ENCODE assay signal across 20 cellular contexts in genomic region chr21:34806423-34806822, GRCh38.
DNase-seq lines count a peak whose midpoint lies in the region; ATAC-seq, FAIRE-seq and TF ChIP-seq lines count a peak whose summit lies in the region.
"Had no signal": no experiment of that assay in that cellular context is flagged by ENCODE, and none has a peak within 500 bp of the region (broad histone marks: within the 10 kb centered on the region; RNA-seq: fewer than 3 reads in every experiment).

No MANE protein-coding gene starts in this region.

- H3K79me2 ChIP-seq in HepG2 (ENCODE audit: insufficient read depth, low read length) (no peaks in the 10 kb centered on the region), PC-3 (ENCODE audit: low read length) (peaks cover 67% of the 10 kb centered on the region)

- H3K4me1 ChIP-seq in HepG2 (ENCODE audit: insufficient read depth, low read length) (peaks cover 40% of the 10 kb centered on the region), right lobe of liver (peaks cover 0 to 2% (median 0%) of the 10 kb centered on the region in 4 donors), PC-3 (ENCODE audit: insufficient read depth, low read length) (peaks cover 58% of the 10 kb centered on the region), vagina (peaks cover 50% of the 10 kb centered on the region), pancreas (peaks cover 0 to 2% (median 0%) of the 10 kb centered on the region in 3 donors)

- WGBS in HepG2 (ENCODE audit: low lambda C conversion rate) = 97% methylated on average over 3 of the region's 3 CpGs
- 97% methylated on average over 3 of the region's 3 CpGs for WGBS in right lobe of liver (ENCODE audit: insufficient coverage, low coverage, low lambda C conversion rate, missing lambda C conversion rate)
- WGBS in pancreas, 2 donors = 84 to 90% methylated on average over 3 of the region's 3 CpGs

- H2AFZ ChIP-seq in HepG2 (ENCODE audit: low read length) (no peak overlapping the region), PC-3 (ENCODE audit: low read length) (no peak overlapping the region)

- intact Hi-C loops in HepG2 (cut with micrococcal nuclease; ENCODE audit: unreplicated experiment) (no loop called here), right lobe of liver (cut with DNase I) (no loop called here), PC-3 (cut with micrococcal nuclease) (no loop called here), vagina (cut with DNase I) (no loop called here), pancreas (cut with DNase I) (no loop called here)

- H3K4me2 ChIP-seq in HepG2 (ENCODE audit: low read depth, low read length) (no peak overlapping the region), PC-3 (ENCODE audit: low read length) (no peak overlapping the region)

- no peak for DNase-seq in HepG2 (ENCODE audit: low spot score)
- DNase-seq in right lobe of liver = no peak
- DNase-seq in PC-3 = no peak
- DNase-seq in effector memory CD8-positive, alpha-beta T cell = no peak
- DNase-seq in vagina (ENCODE audit: extremely low spot score in 2 of 2) = no peak
- DNase-seq in pancreas = no peak
- DNase-seq in NCI-H1417 treated with DMSO at 0.1 percent for 48 hours (lab: John Stamatoyannopoulos, UW) = no peak
- DNase-seq: activated CD4-positive, alpha-beta T cell treated with anti-CD3 and anti-CD28 coated beads for 1 hour; activated gamma-delta T cell treated with Interleukin-2 at 50 U/mL for 16 hours; effector CD8-positive, alpha-beta T cell; IMR-90; left colon; NCI-H1417; NCI-H524 treated with DMSO at 0.1 percent for 48 hours; nephron progenitor cell; posterior cingulate gyrus; stimulated activated naive CD4-positive, alpha-beta T cell treated with Interleukin-2 at 50 U/mL for 16 hours; trophoblast cell had no signal

- H3K9me3 ChIP-seq in HepG2 (ENCODE audit: low read length) (peaks cover 9% of the 10 kb centered on the region), right lobe of liver (no peaks in the 10 kb centered on the region), PC-3 (ENCODE audit: low read length) (no peaks in the 10 kb centered on the region), vagina (no peaks in the 10 kb centered on the region), pancreas (no peaks in the 10 kb centered on the region)

- H3K9me2 ChIP-seq in PC-3 (replicated peaks; ENCODE audit: low read length) = no peaks in the 10 kb centered on the region

- no peak for TF ChIP-seq RAD21 in HepG2 (CRISPR knock-in tag; IDR thresholded peaks at IDR 0.05)

- no TSS peak for BruUV-seq in HepG2 (replicated peaks; lab: Mats Ljungman, UMichigan)
- no TSS peak for BruUV-seq in PC-3 (replicated peaks; lab: Mats Ljungman, UMichigan)

- no peaks in the 10 kb centered on the region for H3K27me3 Mint-ChIP-seq in effector memory CD8-positive, alpha-beta T cell

- H3K4me1 Mint-ChIP-seq in effector memory CD8-positive, alpha-beta T cell (ENCODE audit: low read depth in 2 of 2) = peaks cover 64 to 90% of the 10 kb centered on the region in 2 donors

- H3K9ac ChIP-seq in HepG2 (ENCODE audit: insufficient read depth, low read depth, low read length) = no peak overlapping the region
- H3K9ac ChIP-seq in PC-3 (ENCODE audit: low read length) = no peak overlapping the region

- TF ChIP-seq CTCF in HepG2 (CRISPR knock-in tag; IDR thresholded peaks at IDR 0.05) (no peak), right lobe of liver (IDR thresholded peaks at IDR 0.05) (no peak), PC-3 (conservative IDR thresholded peaks at IDR 0.05; ENCODE audit: low read depth, low read length) (no peak), vagina (IDR thresholded peaks at IDR 0.05) (no peak), pancreas (IDR thresholded peaks at IDR 0.05) (no peak)

- peaks cover 37% of the 10 kb centered on the region for H3K36me3 Mint-ChIP-seq in effector memory CD8-positive, alpha-beta T cell (ENCODE audit: insufficient read depth)

- peaks cover 11 to 48% of the 10 kb centered on the region in 2 experiments; a peak in 4 of 5 replicates for H3K36me3 ChIP-seq in HepG2 (replicated peaks in 1 of 2; ENCODE audit: control insufficient read depth in 1 of 2, insufficient read depth in 2 of 2, low read length in 2 of 2)
- H3K36me3 ChIP-seq in right lobe of liver = no peaks in the 10 kb centered on the region
- peaks cover 57% of the 10 kb centered on the region for H3K36me3 ChIP-seq in PC-3 (ENCODE audit: low read depth, low read length)
- peaks cover 0 to 3% of the 10 kb centered on the region in 2 donors for H3K36me3 ChIP-seq in vagina
- H3K36me3 ChIP-seq in pancreas = no peaks in the 10 kb centered on the region

- TF ChIP-seq POLR2A in HepG2 (IDR thresholded peaks at IDR 0.05; ENCODE audit: insufficient read depth in 1 of 2, low read depth in 2 of 2, low read length in 2 of 2) (no peak), right lobe of liver (IDR thresholded peaks at IDR 0.05) (no peak), vagina (IDR thresholded peaks at IDR 0.05) (no peak)

- FAIRE-seq in HepG2 (lab: Jason Lieb, UNC) = no peak
- FAIRE-seq in pancreas (lab: Jason Lieb, UNC) = no peak
- FAIRE-seq: TTC549 had no signal

- H3K27ac Mint-ChIP-seq in effector memory CD8-positive, alpha-beta T cell = peak overlapping the region; percentile 96 to 97
- H3K27ac Mint-ChIP-seq: nephron progenitor cell had no signal

- POLR2A ChIA-PET in HepG2 (lab: Yijun Ruan, JAX) = interaction anchor here (3.2 kb wide), 1 partner anchor 11 kb away, joined by 27 read pairs; no protein-coding TSS in a partner anchor
- POLR2A ChIA-PET in PC-3 (lab: Charles Lee; ENCODE audit: unreplicated experiment) = no interaction called here

- in situ Hi-C loops in HepG2 (cut with HindIII; ENCODE audit: extremely low pct_ligation_motif_present, low pct_unique_long_range_greater_than_20kb) = no loop called here

- TF ChIP-seq EP300 in HepG2 (IDR thresholded peaks at IDR 0.05; ENCODE audit: low read depth in 2 of 2, low read length in 2 of 2) = no peak
- no peak for TF ChIP-seq EP300 in HepG2 (CRISPR knock-in tag; IDR thresholded peaks at IDR 0.05; ENCODE audit: borderline replicate concordance)

- no peak for ATAC-seq in HepG2
- no peak for ATAC-seq in right lobe of liver
- ATAC-seq in PC-3 = no peak
- no peak for ATAC-seq in effector memory CD8-positive, alpha-beta T cell (replicated peaks)
- no peak for ATAC-seq in pancreas
- no peak for ATAC-seq in GM21367 (IDR thresholded peaks at IDR 0.05; ENCODE audit: unreplicated experiment)
- ATAC-seq: left colon had no signal

- peaks cover 6% of the 10 kb centered on the region for H3F3A ChIP-seq in PC-3 (ENCODE audit: low read length, unreplicated experiment)

- H4K20me1 ChIP-seq in HepG2 (ENCODE audit: insufficient read depth, low read length) = no peaks in the 10 kb centered on the region
- no peaks in the 10 kb centered on the region for H4K20me1 ChIP-seq in PC-3 (ENCODE audit: low read length)

- H3K9me3 Mint-ChIP-seq in effector memory CD8-positive, alpha-beta T cell = no peaks in the 10 kb centered on the region

- H3K4me3 ChIP-seq in HepG2 (replicated peaks in 1 of 3; ENCODE audit: insufficient read depth in 1 of 3, low read depth in 2 of 3, low read length in 3 of 3) = no peak overlapping the region
- no peak overlapping the region for H3K4me3 ChIP-seq in right lobe of liver
- H3K4me3 ChIP-seq in PC-3 (ENCODE audit: low read length) = no peak overlapping the region
- H3K4me3 ChIP-seq in vagina = no peak overlapping the region
- H3K4me3 ChIP-seq in pancreas = no peak overlapping the region

- H3K4me3 Mint-ChIP-seq in effector memory CD8-positive, alpha-beta T cell = peak overlapping the region in 1 of 2 donors; percentile 9
- H3K4me3 Mint-ChIP-seq: nephron progenitor cell had no signal

- no peaks in the 10 kb centered on the region for H3K27me3 ChIP-seq in HepG2 (ENCODE audit: control insufficient read depth in 1 of 2, insufficient read depth in 2 of 2, low read length in 2 of 2)
- H3K27me3 ChIP-seq in right lobe of liver = no peaks in the 10 kb centered on the region
- no peaks in the 10 kb centered on the region for H3K27me3 ChIP-seq in PC-3 (ENCODE audit: low read length)
- no peaks in the 10 kb centered on the region for H3K27me3 ChIP-seq in vagina
- no peaks in the 10 kb centered on the region for H3K27me3 ChIP-seq in pancreas

- H3K27ac ChIP-seq in HepG2 (ENCODE audit: extremely low read length, insufficient read depth, low read length) = no peak overlapping the region
- no peak overlapping the region for H3K27ac ChIP-seq in right lobe of liver
- peak overlapping the region; percentile 99 for H3K27ac ChIP-seq in PC-3 (ENCODE audit: low read length)
- H3K27ac ChIP-seq in vagina = peak overlapping the region; percentile 2
- no peak overlapping the region for H3K27ac ChIP-seq in pancreas

- CTCF ChIA-PET in HepG2 (lab: Yijun Ruan, JAX; ENCODE audit: low intra/inter-chr PET ratio, low total read pairs) (no interaction called here), PC-3 (lab: Charles Lee) (no interaction called here)

TF ChIP-seq in HepG2, 621 proteins besides CTCF, POLR2A, EP300 and RAD21 (continues in another document):
- no peak for TF ChIP-seq KDM5B (CRISPR knock-in tag; IDR thresholded peaks at IDR 0.05; ENCODE audit: borderline replicate concordance)

Comparison
In these comparisons a context has a peak if more than half of its experiments do, and no peak if none do; other contexts are left out.
1. H3K27ac ChIP-seq: peak in PC-3 (single experiment) and vagina (single experiment); none in HepG2 (single experiment), right lobe of liver (0 of 3) and pancreas (0 of 4).